8 cellular contexts compared by ENCODE assay signal in the genomic region with DNA sequence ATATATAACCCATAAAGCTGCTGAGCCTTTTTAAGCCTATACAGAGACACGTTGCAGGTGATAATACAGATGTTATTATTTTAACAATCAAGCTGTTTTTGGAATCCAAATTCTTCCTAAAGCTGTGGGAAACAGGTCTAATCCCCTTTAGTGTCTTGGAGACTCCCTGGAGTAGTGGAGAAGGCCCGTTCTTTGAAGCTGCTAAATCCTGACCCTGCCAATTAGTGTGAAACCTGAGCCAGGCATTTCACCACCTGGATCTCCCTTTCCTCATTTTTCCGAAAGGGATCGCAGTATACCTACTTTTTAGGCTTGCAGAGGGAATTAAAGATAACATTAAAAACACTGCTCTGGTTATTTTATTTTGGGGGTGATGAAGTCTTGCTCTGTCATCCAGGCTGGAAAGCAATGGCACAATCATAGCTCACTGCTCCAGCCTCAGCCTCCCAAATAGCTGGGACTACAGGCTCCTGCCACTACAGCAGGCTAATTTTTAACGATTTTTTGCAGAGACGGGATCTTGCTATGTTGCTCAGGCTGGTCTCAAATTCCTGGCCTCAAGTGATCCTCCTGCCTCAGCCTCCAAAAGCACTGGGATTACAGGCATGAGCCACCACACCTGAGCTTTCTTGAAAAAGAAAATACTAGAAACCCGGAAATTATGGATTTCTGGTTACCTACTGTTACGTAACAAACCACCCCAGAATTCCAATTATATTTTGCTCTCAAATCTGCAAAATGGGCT. TPM values are rescaled to one million over a fixed set of nuclear protein-coding genes. Genes with fewer than 3 reads are reported as not detected.
A peak's percentile ranks its signal among the peaks of the same experiment; 100 is the strongest.
DNase-seq lines count a peak whose midpoint lies in the region; ATAC-seq and TF ChIP-seq lines count a peak whose summit lies in the region.

No MANE protein-coding gene starts in this region.

- no peaks in the 10 kb centered on the region for H3K9me3 Mint-ChIP-seq in GM23338

- TF ChIP-seq EP300 in esophagus muscularis mucosa (IDR thresholded peaks at IDR 0.05) (no peak), sigmoid colon (IDR thresholded peaks at IDR 0.05) (no peak)

- peak overlapping the region; percentile 86; the same call in 1 of the 2 replicates for H3K9ac ChIP-seq in PC-3 (ENCODE audit: low read length)

- no peak for TF ChIP-seq POLR2A in esophagus muscularis mucosa (IDR thresholded peaks at IDR 0.05; ENCODE audit: low read depth)
- TF ChIP-seq POLR2A in sigmoid colon (IDR thresholded peaks at IDR 0.05) = no peak

- peaks cover 20% of the 10 kb centered on the region for H3K79me2 ChIP-seq in GM23338 (replicated peaks; ENCODE audit: insufficient read depth)
- peaks cover 35% of the 10 kb centered on the region for H3K79me2 ChIP-seq in PC-3 (ENCODE audit: low read length)

- H3K27ac ChIP-seq in GM23338 (ENCODE audit: low read depth) (peak overlapping the region; percentile 78; the same call in 1 of the 2 replicates), PC-3 (ENCODE audit: low read length) (no peak overlapping the region), esophagus muscularis mucosa (replicated peaks in 1 of 4) (peak overlapping the region; percentile 91 to 99 (median 92)), sigmoid colon (peak overlapping the region; percentile 91 to 97 (median 94))

- no peak overlapping the region for H3K27ac Mint-ChIP-seq in GM23338

- H3K27me3 ChIP-seq in GM23338 (ENCODE audit: insufficient read depth) = no peaks in the 10 kb centered on the region
- no peaks in the 10 kb centered on the region for H3K27me3 ChIP-seq in PC-3 (ENCODE audit: low read length)
- H3K27me3 ChIP-seq in esophagus muscularis mucosa = no peaks in the 10 kb centered on the region
- H3K27me3 ChIP-seq in sigmoid colon = no peaks in the 10 kb centered on the region

- POLR2A ChIA-PET in PC-3 (lab: Charles Lee; ENCODE audit: unreplicated experiment) = no interaction called here

- 78% methylated on average over 8 of the region's 8 CpGs for WGBS in esophagus muscularis mucosa
- WGBS in sigmoid colon, 2 donors = 82 to 87% methylated on average over 8 of the region's 8 CpGs

- no TSS peak for BruUV-seq in PC-3 (replicated peaks; lab: Mats Ljungman, UMichigan)

- H3K9me3 ChIP-seq in PC-3 (ENCODE audit: low read length) = no peaks in the 10 kb centered on the region
- H3K9me3 ChIP-seq in esophagus muscularis mucosa = no peaks in the 10 kb centered on the region
- H3K9me3 ChIP-seq in sigmoid colon = no peaks in the 10 kb centered on the region

- H3K9me2 ChIP-seq in GM23338 (ENCODE audit: insufficient read depth) (no peaks in the 10 kb centered on the region), PC-3 (replicated peaks; ENCODE audit: low read length) (no peaks in the 10 kb centered on the region)

- peaks cover 7% of the 10 kb centered on the region for H3K27me3 Mint-ChIP-seq in GM23338 (ENCODE audit: insufficient read depth, low read depth, poor library complexity)

- H3K36me3 ChIP-seq in GM23338 (ENCODE audit: insufficient read depth) (no peaks in the 10 kb centered on the region; the same call in 1 of the 2 replicates), PC-3 (ENCODE audit: low read depth, low read length) (0 out of 2 replicates have a peak, but pooled peaks cover 8% of the 10 kb centered on the region), esophagus muscularis mucosa (peaks cover 11 to 15% (median 15%) of the 10 kb centered on the region in 4 donors), sigmoid colon (peaks cover 0 to 11% (median 4%) of the 10 kb centered on the region in 4 donors)

- TF ChIP-seq CTCF in GM23338 (conservative IDR thresholded peaks at IDR 0.05; ENCODE audit: low read depth in 2 of 2) = no peak
- TF ChIP-seq CTCF in PC-3 (conservative IDR thresholded peaks at IDR 0.05; ENCODE audit: low read depth, low read length) = no peak
- no peak for TF ChIP-seq CTCF in esophagus muscularis mucosa (IDR thresholded peaks at IDR 0.05)
- TF ChIP-seq CTCF in sigmoid colon (IDR thresholded peaks at IDR 0.05) = no peak

- H4K20me1 ChIP-seq in GM23338 (replicated peaks; ENCODE audit: insufficient read depth) (peaks cover 7% of the 10 kb centered on the region; the same call in 1 of the 2 replicates), PC-3 (ENCODE audit: low read length) (no peaks in the 10 kb centered on the region)

- peak overlapping the region; percentile 97 for H3K4me3 ChIP-seq in GM23338
- peak overlapping the region; percentile 99 for H3K4me3 ChIP-seq in PC-3 (ENCODE audit: low read length)
- peak overlapping the region in 2 of 4 donors; percentile 78 to 89 for H3K4me3 ChIP-seq in esophagus muscularis mucosa
- H3K4me3 ChIP-seq in sigmoid colon = no peak overlapping the region

- peaks cover 25% of the 10 kb centered on the region for H3K4me1 Mint-ChIP-seq in GM23338

- H3K4me1 ChIP-seq in GM23338 (ENCODE audit: insufficient read depth) = peaks cover 41% of the 10 kb centered on the region
- peaks cover 20% of the 10 kb centered on the region; the same call in 1 of the 2 replicates for H3K4me1 ChIP-seq in PC-3 (ENCODE audit: insufficient read depth, low read length)
- peaks cover 25 to 46% (median 40%) of the 10 kb centered on the region in 4 donors for H3K4me1 ChIP-seq in esophagus muscularis mucosa
- H3K4me1 ChIP-seq in sigmoid colon = peaks cover 0 to 36% (median 28%) of the 10 kb centered on the region in 4 donors

- H3K36me3 Mint-ChIP-seq in GM23338 (ENCODE audit: low read depth) = peaks cover 20% of the 10 kb centered on the region

- peak; percentile 52 for DNase-seq in GM23338 (ENCODE audit: low spot score)
- no peak for DNase-seq in PC-3
- no peak for DNase-seq in esophagus muscularis mucosa (ENCODE audit: extremely low spot score)
- DNase-seq in sigmoid colon = no peak
- no peak for DNase-seq in NCI-H2081 (lab: John Stamatoyannopoulos, UW)
- no peak for DNase-seq in HCEC 1CT

- H3K4me3 Mint-ChIP-seq in GM23338 = peak overlapping the region; percentile 86

- no peak overlapping the region for H2AFZ ChIP-seq in GM23338
- peak overlapping the region; percentile 73; the same call in 1 of the 2 replicates for H2AFZ ChIP-seq in PC-3 (ENCODE audit: low read length)

- peaks cover 20% of the 10 kb centered on the region for H3F3A ChIP-seq in GM23338 (replicated peaks; ENCODE audit: low read depth)
- H3F3A ChIP-seq in PC-3 (ENCODE audit: low read length, unreplicated experiment) = no peaks in the 10 kb centered on the region

- CTCF ChIA-PET in PC-3 (lab: Charles Lee) = no interaction called here

- H3K4me2 ChIP-seq in GM23338 (peak overlapping the region; percentile 80), PC-3 (ENCODE audit: low read length) (peak overlapping the region; percentile 84)

- peak; percentile 42 for ATAC-seq in GM23338
- ATAC-seq in PC-3 = no peak
- ATAC-seq in GM21381 (IDR thresholded peaks at IDR 0.05; ENCODE audit: unreplicated experiment) = no peak
- ATAC-seq in GM19351 (IDR thresholded peaks at IDR 0.05; ENCODE audit: unreplicated experiment) = no peak

- intact Hi-C loops in PC-3 (cut with micrococcal nuclease) (loop anchor here (5.0 kb wide), 1 partner anchor 144 kb away; a partner anchor contains a TSS), esophagus muscularis mucosa (cut with DNase I) (no loop called here), sigmoid colon (cut with DNase I) (loop anchor here (10.0 kb wide), 1 partner anchor 983 kb away; a partner anchor contains a TSS)

TF ChIP-seq in GM23338, 12 proteins besides CTCF, POLR2A, EP300 and RAD21:
- TF ChIP-seq JUNB (IDR thresholded peaks at IDR 0.05; ENCODE audit: unreplicated experiment) (no peak), STAT1 (IDR thresholded peaks at IDR 0.05; ENCODE audit: unreplicated experiment) (no peak), POLR2AphosphoS5 (IDR thresholded peaks at IDR 0.05; ENCODE audit: low read depth) (no peak), EZH2phosphoT487 (IDR thresholded peaks at IDR 0.05; ENCODE audit: unreplicated experiment) (no peak), EZH2 (IDR thresholded peaks at IDR 0.05; ENCODE audit: low read depth, unreplicated experiment) (no peak)
- TF ChIP-seq, protein P1, sequence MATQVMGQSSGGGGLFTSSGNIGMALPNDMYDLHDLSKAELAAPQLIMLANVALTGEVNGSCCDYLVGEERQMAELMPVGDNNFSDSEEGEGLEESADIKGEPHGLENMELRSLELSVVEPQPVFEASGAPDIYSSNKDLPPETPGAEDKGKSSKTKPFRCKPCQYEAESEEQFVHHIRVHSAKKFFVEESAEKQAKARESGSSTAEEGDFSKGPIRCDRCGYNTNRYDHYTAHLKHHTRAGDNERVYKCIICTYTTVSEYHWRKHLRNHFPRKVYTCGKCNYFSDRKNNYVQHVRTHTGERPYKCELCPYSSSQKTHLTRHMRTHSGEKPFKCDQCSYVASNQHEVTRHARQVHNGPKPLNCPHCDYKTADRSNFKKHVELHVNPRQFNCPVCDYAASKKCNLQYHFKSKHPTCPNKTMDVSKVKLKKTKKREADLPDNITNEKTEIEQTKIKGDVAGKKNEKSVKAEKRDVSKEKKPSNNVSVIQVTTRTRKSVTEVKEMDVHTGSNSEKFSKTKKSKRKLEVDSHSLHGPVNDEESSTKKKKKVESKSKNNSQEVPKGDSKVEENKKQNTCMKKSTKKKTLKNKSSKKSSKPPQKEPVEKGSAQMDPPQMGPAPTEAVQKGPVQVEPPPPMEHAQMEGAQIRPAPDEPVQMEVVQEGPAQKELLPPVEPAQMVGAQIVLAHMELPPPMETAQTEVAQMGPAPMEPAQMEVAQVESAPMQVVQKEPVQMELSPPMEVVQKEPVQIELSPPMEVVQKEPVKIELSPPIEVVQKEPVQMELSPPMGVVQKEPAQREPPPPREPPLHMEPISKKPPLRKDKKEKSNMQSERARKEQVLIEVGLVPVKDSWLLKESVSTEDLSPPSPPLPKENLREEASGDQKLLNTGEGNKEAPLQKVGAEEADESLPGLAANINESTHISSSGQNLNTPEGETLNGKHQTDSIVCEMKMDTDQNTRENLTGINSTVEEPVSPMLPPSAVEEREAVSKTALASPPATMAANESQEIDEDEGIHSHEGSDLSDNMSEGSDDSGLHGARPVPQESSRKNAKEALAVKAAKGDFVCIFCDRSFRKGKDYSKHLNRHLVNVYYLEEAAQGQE (IDR thresholded peaks at IDR 0.05; ENCODE audit: unreplicated experiment) = no peak

RNA-seq across cellular contexts. Expression of a gene that starts 1.7 kb away (rescaled TPM):
- total RNA-seq in GM23338 (2014; rRNA removed; shearing (Covaris generic)) = 10.8 and 13.5 TPM in 2 replicates
- polyA plus RNA-seq in GM23338 (2016; fragmentation: Nextera tagmentation; extraction: Ambion mirVana) = 13.1 and 13.4 TPM in 2 replicates
- 4.5 and 5.3 TPM in 2 replicates for total RNA-seq in PC-3 (2014; rRNA removed)
- total RNA-seq in esophagus muscularis mucosa = 10 to 100 TPM; 23.8 to 51.4 (median 25.0) TPM
- 10 to 100 TPM; 16.6 to 23.8 (median 22.2) TPM for total RNA-seq in sigmoid colon
- polyA plus RNA-seq in sigmoid colon = 10 to 100 TPM in 2 of 3 donors, 1 to 10 TPM in 1; 5.5 to 13.5 (median 12.0) TPM

RNA-seq across cellular contexts. Expression of a gene that starts 4.9 kb away (rescaled TPM):
- 23.8 and 25.6 TPM in 2 replicates for total RNA-seq in GM23338 (2014; rRNA removed; shearing (Covaris generic))
- 16.7 and 17.4 TPM in 2 replicates for polyA plus RNA-seq in GM23338 (2016; fragmentation: Nextera tagmentation; extraction: Ambion mirVana)
- 22.5 and 24.0 TPM in 2 replicates for total RNA-seq in PC-3 (2014; rRNA removed)
- 10 to 100 TPM in 3 of 4 donors, 1 to 10 TPM in 1; 9.4 to 21.1 (median 15.4) TPM for total RNA-seq in esophagus muscularis mucosa
- total RNA-seq in sigmoid colon = 10 to 100 TPM; 15.3 to 38.0 (median 27.7) TPM
- polyA plus RNA-seq in sigmoid colon = 10 to 100 TPM in 2 of 3 donors, 1 to 10 TPM in 1; 6.5 to 40.9 (median 10.2) TPM

Comparison
In these comparisons a context has a peak if more than half of its experiments do, and no peak if none do; other contexts are left out.
1. H3K4me3 ChIP-seq: peak in GM23338 (single experiment) and PC-3 (single experiment); none in sigmoid colon (0 of 4).